ENCODE assay signal across 19 cellular contexts in genomic region chr1:214319930-214320329, GRCh38. TPM values are rescaled to one million over a fixed set of nuclear protein-coding genes. Genes with fewer than 3 reads are reported as not detected.
DNase-seq lines count a peak whose midpoint lies in the region; ATAC-seq and TF ChIP-seq lines count a peak whose summit lies in the region.
"Had no signal": no experiment of that assay in that cellular context is flagged by ENCODE, and none has a peak within 500 bp of the region (broad histone marks: within the 10 kb centered on the region; RNA-seq: fewer than 3 reads in every experiment).

No MANE protein-coding gene starts in this region.

- H3K9ac ChIP-seq in HCT116 (ENCODE audit: low read length): no peak overlapping the region
- no peak overlapping the region for H3K9ac ChIP-seq in PC-3 (ENCODE audit: low read length)

- no peaks in the 10 kb centered on the region for H3K27me3 Mint-ChIP-seq in glutamatergic neuron (ENCODE audit: unreplicated experiment)
- H3K27me3 Mint-ChIP-seq: activated naive CD8-positive, alpha-beta T cell treated with anti-CD3 and anti-CD28 coated beads for 36 hours had no signal

- CTCF ChIA-PET in HCT116 (lab: Charles Lee): interaction anchor here (0.9 kb wide), 1 partner anchor 9 kb away, joined by 3 read pairs; no protein-coding TSS in a partner anchor
- CTCF ChIA-PET in PC-3 (lab: Charles Lee): no interaction called here

- H3K79me2 ChIP-seq in HCT116 (ENCODE audit: insufficient read depth, low read length) (no peaks in the 10 kb centered on the region), PC-3 (ENCODE audit: low read length) (no peaks in the 10 kb centered on the region)

- intact Hi-C loops in HCT116 (cut with micrococcal nuclease): loop anchor here (2.0 kb wide), 1 partner anchor 59 kb away; no protein-coding TSS in a partner anchor
- intact Hi-C loops in PC-3 (cut with micrococcal nuclease): no loop called here

- no peak overlapping the region for H3K27ac Mint-ChIP-seq in glutamatergic neuron (ENCODE audit: unreplicated experiment)
- H3K27ac Mint-ChIP-seq: activated naive CD8-positive, alpha-beta T cell treated with anti-CD3 and anti-CD28 coated beads for 36 hours; natural killer cell; T-helper 1 cell treated with Interleukin-12 subunit alpha and Interleukin-12 subunit beta and Interleukin-4 antibody, amounts not matched to agents 30 μg/mL and 1 μg/mL, for 36 hours had no signal

- DNase-seq in DMS 273 (lab: John Stamatoyannopoulos, UW; ENCODE audit: unreplicated experiment) (peak; percentile 18), DMS 273 treated with DMSO at 0.1 percent for 48 hours (lab: John Stamatoyannopoulos, UW) (no peak), HCT116 (ENCODE audit: low read depth, low spot score) (no peak), PC-3 (no peak), glutamatergic neuron (no peak), COLO668 (lab: John Stamatoyannopoulos, UW; ENCODE audit: unreplicated experiment) (no peak)
- DNase-seq in stimulated activated CD8-positive, alpha-beta memory T cell treated with anti-CD3 and anti-CD28 coated beads, Interleukin-4, amount 100 ng/mL, for 48 hours: no peak
- DNase-seq: 8988T; activated naive CD8-positive, alpha-beta T cell treated with anti-CD3 and anti-CD28 coated beads for 36 hours; activated T-cell treated with anti-CD3 and anti-CD28 coated beads for 4 hours; COR-L47; effector CD8-positive, alpha-beta T cell; foreskin melanocyte; natural killer cell; NCI-H1092 treated with DMSO at 0.1 percent for 48 hours; stimulated activated CD4-positive, alpha-beta T cell treated with anti-CD3 and anti-CD28 coated beads, Interleukin-1b, Interleukin-23, amount 100 ng/mL, for 48 hours had no signal

- H3K27ac ChIP-seq in HCT116 (ENCODE audit: low read depth, low read length) (no peak overlapping the region), PC-3 (ENCODE audit: low read length) (no peak overlapping the region)
- H3K27ac ChIP-seq: suprapubic skin had no signal

- RAD21 ChIA-PET in HCT116 (lab: Charles Lee; ENCODE audit: low non-redundant PET in 1 of 2, low total read pairs in 2 of 2, uncharacterized antibody in 2 of 2, unreplicated experiment in 2 of 2): no interaction called here

- no peak for TF ChIP-seq RAD21 in HCT116 (IDR thresholded peaks at IDR 0.05; ENCODE audit: low read depth)

- peaks cover 6% of the 10 kb centered on the region for H3K4me1 Mint-ChIP-seq in glutamatergic neuron (ENCODE audit: low read depth, unreplicated experiment)
- H3K4me1 Mint-ChIP-seq: activated naive CD8-positive, alpha-beta T cell treated with anti-CD3 and anti-CD28 coated beads for 36 hours; natural killer cell had no signal

- TF ChIP-seq POLR2A in HCT116 (IDR thresholded peaks at IDR 0.05; ENCODE audit: borderline replicate concordance, extremely low read depth, insufficient read depth, insufficient read length): no peak

- peaks cover 2% of the 10 kb centered on the region for H3K9me3 Mint-ChIP-seq in glutamatergic neuron (ENCODE audit: unreplicated experiment)
- H3K9me3 Mint-ChIP-seq: activated naive CD8-positive, alpha-beta T cell treated with anti-CD3 and anti-CD28 coated beads for 36 hours; natural killer cell; T-helper 1 cell treated with Interleukin-12 subunit alpha and Interleukin-12 subunit beta and Interleukin-4 antibody, amounts not matched to agents 30 μg/mL and 1 μg/mL, for 36 hours had no signal

- H3K36me3 ChIP-seq in HCT116 (ENCODE audit: control insufficient read depth in 1 of 2, insufficient read depth in 2 of 2, low read length in 2 of 2) (no peaks in the 10 kb centered on the region), PC-3 (ENCODE audit: low read depth, low read length) (peaks cover 23% of the 10 kb centered on the region; the same call in 1 of the 2 replicates)

- TF ChIP-seq CTCF in HCT116 (IDR thresholded peaks at IDR 0.05 in 2 of 3, conservative IDR thresholded peaks at IDR 0.05 in 1 of 3; ENCODE audit: borderline replicate concordance in 1 of 3, insufficient read depth in 1 of 3, low read depth in 2 of 3, low read length in 2 of 3): peak in 2 of 3 experiments; percentile 28 to 43; a peak in 4 of 6 replicates
- peak; percentile 58 for TF ChIP-seq CTCF in PC-3 (conservative IDR thresholded peaks at IDR 0.05; ENCODE audit: low read depth, low read length)
- TF ChIP-seq CTCF in glutamatergic neuron (IDR thresholded peaks at IDR 0.05; ENCODE audit: partially characterized antibody, unreplicated experiment): peak; percentile 46

- no peak for ATAC-seq in HCT116
- no peak for ATAC-seq in PC-3
- ATAC-seq in GM19467 (IDR thresholded peaks at IDR 0.05; ENCODE audit: unreplicated experiment): no peak
- ATAC-seq: natural killer cell had no signal

- no peaks in the 10 kb centered on the region for H3F3A ChIP-seq in PC-3 (ENCODE audit: low read length, unreplicated experiment)

- BruUV-seq in HCT116 (replicated peaks; lab: Mats Ljungman, UMichigan) (no TSS peak), PC-3 (replicated peaks; lab: Mats Ljungman, UMichigan) (no TSS peak)

- POLR2A ChIA-PET in HCT116 (lab: Charles Lee): no interaction called here
- POLR2A ChIA-PET in PC-3 (lab: Charles Lee; ENCODE audit: unreplicated experiment): no interaction called here

- H2AFZ ChIP-seq in HCT116 (ENCODE audit: low read depth, low read length, poor library complexity, severe bottlenecking) (no peak overlapping the region), PC-3 (ENCODE audit: low read length) (no peak overlapping the region)

- H3K4me2 ChIP-seq in HCT116 (ENCODE audit: low read length): no peak overlapping the region
- H3K4me2 ChIP-seq in PC-3 (ENCODE audit: low read length): no peak overlapping the region

- no peaks in the 10 kb centered on the region for H3K4me1 ChIP-seq in HCT116 (ENCODE audit: control insufficient read depth in 1 of 2, insufficient read depth in 2 of 2, low read length in 2 of 2)
- peaks cover 8% of the 10 kb centered on the region for H3K4me1 ChIP-seq in PC-3 (ENCODE audit: insufficient read depth, low read length)
- H3K4me1 ChIP-seq: suprapubic skin had no signal

- H3K4me3 Mint-ChIP-seq in glutamatergic neuron (ENCODE audit: unreplicated experiment): no peak overlapping the region
- H3K4me3 Mint-ChIP-seq: activated naive CD8-positive, alpha-beta T cell treated with anti-CD3 and anti-CD28 coated beads for 36 hours; natural killer cell; T-helper 1 cell treated with Interleukin-12 subunit alpha and Interleukin-12 subunit beta and Interleukin-4 antibody, amounts not matched to agents 30 μg/mL and 1 μg/mL, for 36 hours had no signal

- H3K4me3 ChIP-seq in HCT116 (replicated peaks in 1 of 2; ENCODE audit: low read depth in 1 of 2, low read length in 2 of 2): no peak overlapping the region
- H3K4me3 ChIP-seq in PC-3 (ENCODE audit: low read length): no peak overlapping the region
- H3K4me3 ChIP-seq: suprapubic skin had no signal

- H3K9me3 ChIP-seq in HCT116 (ENCODE audit: control insufficient read depth in 1 of 2, insufficient read depth in 1 of 2, low read depth in 1 of 2, low read length in 2 of 2): no peaks in the 10 kb centered on the region
- H3K9me3 ChIP-seq in PC-3 (ENCODE audit: low read length): no peaks in the 10 kb centered on the region
- H3K9me3 ChIP-seq: suprapubic skin had no signal

- H3K9me2 ChIP-seq in HCT116 (ENCODE audit: insufficient read depth) (no peaks in the 10 kb centered on the region), PC-3 (replicated peaks; ENCODE audit: low read length) (no peaks in the 10 kb centered on the region)

- no peaks in the 10 kb centered on the region for H4K20me1 ChIP-seq in HCT116 (ENCODE audit: insufficient read depth)
- no peaks in the 10 kb centered on the region for H4K20me1 ChIP-seq in PC-3 (ENCODE audit: low read length)

- H3K36me3 Mint-ChIP-seq in glutamatergic neuron (ENCODE audit: unreplicated experiment): no peaks in the 10 kb centered on the region

- no peaks in the 10 kb centered on the region for H3K27me3 ChIP-seq in HCT116 (ENCODE audit: insufficient read depth, low read length)
- no peaks in the 10 kb centered on the region for H3K27me3 ChIP-seq in PC-3 (ENCODE audit: low read length)
- H3K27me3 ChIP-seq: suprapubic skin had no signal

TF ChIP-seq in HCT116, 20 proteins besides CTCF, POLR2A, EP300 and RAD21:
- TF ChIP-seq MAX (IDR thresholded peaks at IDR 0.05) (0 out of 2 replicates have a peak, but pooled peaks have one; percentile 8), SRF (IDR thresholded peaks at IDR 0.05; ENCODE audit: low read depth) (peak; percentile 40; the same call in 1 of the 2 replicates)
- TF ChIP-seq, protein P1, sequence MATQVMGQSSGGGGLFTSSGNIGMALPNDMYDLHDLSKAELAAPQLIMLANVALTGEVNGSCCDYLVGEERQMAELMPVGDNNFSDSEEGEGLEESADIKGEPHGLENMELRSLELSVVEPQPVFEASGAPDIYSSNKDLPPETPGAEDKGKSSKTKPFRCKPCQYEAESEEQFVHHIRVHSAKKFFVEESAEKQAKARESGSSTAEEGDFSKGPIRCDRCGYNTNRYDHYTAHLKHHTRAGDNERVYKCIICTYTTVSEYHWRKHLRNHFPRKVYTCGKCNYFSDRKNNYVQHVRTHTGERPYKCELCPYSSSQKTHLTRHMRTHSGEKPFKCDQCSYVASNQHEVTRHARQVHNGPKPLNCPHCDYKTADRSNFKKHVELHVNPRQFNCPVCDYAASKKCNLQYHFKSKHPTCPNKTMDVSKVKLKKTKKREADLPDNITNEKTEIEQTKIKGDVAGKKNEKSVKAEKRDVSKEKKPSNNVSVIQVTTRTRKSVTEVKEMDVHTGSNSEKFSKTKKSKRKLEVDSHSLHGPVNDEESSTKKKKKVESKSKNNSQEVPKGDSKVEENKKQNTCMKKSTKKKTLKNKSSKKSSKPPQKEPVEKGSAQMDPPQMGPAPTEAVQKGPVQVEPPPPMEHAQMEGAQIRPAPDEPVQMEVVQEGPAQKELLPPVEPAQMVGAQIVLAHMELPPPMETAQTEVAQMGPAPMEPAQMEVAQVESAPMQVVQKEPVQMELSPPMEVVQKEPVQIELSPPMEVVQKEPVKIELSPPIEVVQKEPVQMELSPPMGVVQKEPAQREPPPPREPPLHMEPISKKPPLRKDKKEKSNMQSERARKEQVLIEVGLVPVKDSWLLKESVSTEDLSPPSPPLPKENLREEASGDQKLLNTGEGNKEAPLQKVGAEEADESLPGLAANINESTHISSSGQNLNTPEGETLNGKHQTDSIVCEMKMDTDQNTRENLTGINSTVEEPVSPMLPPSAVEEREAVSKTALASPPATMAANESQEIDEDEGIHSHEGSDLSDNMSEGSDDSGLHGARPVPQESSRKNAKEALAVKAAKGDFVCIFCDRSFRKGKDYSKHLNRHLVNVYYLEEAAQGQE (IDR thresholded peaks at IDR 0.05; ENCODE audit: low read depth): no peak

RNA-seq across cellular contexts. Expression of gene SMYD2, which starts 39.0 kb away (rescaled TPM):
- total RNA-seq in HCT116 (2021; ENCODE audit: unreplicated experiment) (27.2 TPM), PC-3 (2014; rRNA removed) (92.6 and 124 TPM in 2 replicates), glutamatergic neuron (ENCODE audit: unreplicated experiment) (26.0 TPM)
- polyA plus RNA-seq in HCT116 (2012): 15.2 and 21.4 TPM in 2 replicates
